In genomic region chr6:26024651-26025046, GRCh38 we compare ENCODE assay signal across 15 cellular contexts.
A peak's percentile ranks its signal among the peaks of the same experiment; 100 is the strongest.
DNase-seq lines count a peak whose midpoint lies in the region; ATAC-seq, FAIRE-seq and TF ChIP-seq lines count a peak whose summit lies in the region.
"Had no signal": no experiment of that assay in that cellular context is flagged by ENCODE, and none has a peak within 500 bp of the region (broad histone marks: within the 10 kb centered on the region; RNA-seq: fewer than 3 reads in every experiment).

No MANE protein-coding gene starts in this region.

- H3K23ac ChIP-seq in H1 (ENCODE audit: insufficient read length): no peak overlapping the region

- peaks cover 0 to 4% of the 10 kb centered on the region in 2 experiments for H4K20me1 ChIP-seq in H1 (replicated peaks in 1 of 2; ENCODE audit: control insufficient read depth in 1 of 2, insufficient read depth in 2 of 2, low read length in 2 of 2)

- TF ChIP-seq EP300 in H1 (IDR thresholded peaks at IDR 0.05; ENCODE audit: borderline replicate concordance in 1 of 2, low read depth in 2 of 2, low read length in 2 of 2): no peak

- H2AK5ac ChIP-seq in H1 (ENCODE audit: low read depth, low read length): no peak overlapping the region

- POLR2A ChIA-PET in activated CD4-positive, alpha-beta T cell treated with anti-CD3 and anti-CD28 coated beads for 36 hours (lab: Charles Lee): interaction anchor here (0.6 to 10.8 kb wide), 4 partner anchors 21 to 1122 kb away, joined by 3 to 571 read pairs (median 4); a partner anchor contains a TSS
- POLR2A ChIA-PET in Panc1 (lab: Charles Lee): interaction anchor here (0.8 to 1.2 kb wide), 2 partner anchors 24 to 169 kb away, joined by 3 to 4 read pairs; no protein-coding TSS in a partner anchor
- POLR2A ChIA-PET in H1 (lab: Charles Lee; ENCODE audit: partially characterized antibody): interaction anchor here (0.7 to 43.5 kb wide), 21 partner anchors 0 to 1870 kb away, joined by 3 to 1982 read pairs (median 56); a partner anchor contains a TSS

- TF ChIP-seq POLR2A in H1 (IDR thresholded peaks at IDR 0.05; ENCODE audit: control extremely low read depth in 1 of 2, low read depth in 2 of 2, low read length in 2 of 2): no peak
- TF ChIP-seq POLR2A in prostate gland (IDR thresholded peaks at IDR 0.05): no peak

- H3K56ac ChIP-seq in H1 (replicated peaks; ENCODE audit: insufficient read length, low read depth, low read length): no peak overlapping the region

- peak overlapping the region; percentile 29 for H4K91ac ChIP-seq in H1 (replicated peaks; ENCODE audit: insufficient read length, low read length)

- H3K14ac ChIP-seq in H1 (ENCODE audit: insufficient read length): no peak overlapping the region

- H3K4me1 ChIP-seq in Panc1 (ENCODE audit: control insufficient read depth, insufficient read depth, low read length) (peaks cover 50% of the 10 kb centered on the region), H1 (replicated peaks in 1 of 4; ENCODE audit: control insufficient read depth in 3 of 4, insufficient read depth in 4 of 4, low read length in 3 of 4) (peaks cover 3 to 21% (median 8%) of the 10 kb centered on the region in 4 experiments; a peak in 5 of 7 replicates), prostate gland (replicated peaks) (no peaks in the 10 kb centered on the region)
- H3K4me1 ChIP-seq: colonic mucosa had no signal

- TF ChIP-seq CTCF in Panc1 (IDR thresholded peaks at IDR 0.05): no peak
- no peak for TF ChIP-seq CTCF in H1 (IDR thresholded peaks at IDR 0.05; ENCODE audit: control extremely low read depth in 1 of 3, insufficient read depth in 1 of 3, low read depth in 1 of 3, low read length in 3 of 3)
- TF ChIP-seq CTCF in prostate gland (IDR thresholded peaks at IDR 0.05): no peak

- H3K27ac ChIP-seq in Panc1 (ENCODE audit: low read length) (peak overlapping the region; percentile 100), H1 (ENCODE audit: low read depth, low read length) (no peak overlapping the region), prostate gland (peak overlapping the region; percentile 88 to 91)

- H2BK15ac ChIP-seq in H1 (ENCODE audit: low read length): no peak overlapping the region

- intact Hi-C loops in activated CD4-positive, alpha-beta T cell treated with anti-CD3 and anti-CD28 coated beads for 36 hours (cut with DNase I, micrococcal nuclease): loop anchor here (5.0 to 10.0 kb wide), 2 partner anchors 1102 to 1810 kb away; a partner anchor contains a TSS
- intact Hi-C loops in Panc1 (cut with micrococcal nuclease; ENCODE audit: unreplicated experiment): no loop called here
- intact Hi-C loops in prostate gland (cut with DNase I): loop anchor here (5.0 kb wide), 1 partner anchor 173 kb away; a partner anchor contains a TSS

- no peak overlapping the region for H2AFZ ChIP-seq in H1 (ENCODE audit: low read length)

- H3K36me3 ChIP-seq in Panc1 (ENCODE audit: control insufficient read depth, insufficient read depth, low read length): no peaks in the 10 kb centered on the region
- H3K36me3 ChIP-seq in H1 (ENCODE audit: control insufficient read depth in 2 of 4, insufficient read depth in 4 of 4, low read length in 3 of 4): no peaks in the 10 kb centered on the region
- no peaks in the 10 kb centered on the region for H3K36me3 ChIP-seq in prostate gland
- H3K36me3 ChIP-seq: colonic mucosa had no signal

- peak overlapping the region; percentile 35 for H3K27ac Mint-ChIP-seq in activated CD4-positive, alpha-beta T cell treated with anti-CD3 and anti-CD28 coated beads for 36 hours

- H2BK12ac ChIP-seq in H1 (ENCODE audit: low read depth, low read length): 0 out of 2 replicates have a peak overlapping the region, but pooled peaks have one; percentile 2

- no peak overlapping the region for H3K9ac ChIP-seq in H1 (replicated peaks in 1 of 4; ENCODE audit: extremely low read depth in 1 of 4, low read depth in 3 of 4, low read length in 3 of 4)

- 86% methylated on average over 3 of the region's 3 CpGs; no CpG with 5 or more reads in 1 of the 2 experiments for WGBS in H1 (ENCODE audit: extremely low coverage in 1 of 2, insufficient coverage in 1 of 2, insufficient read length in 1 of 2, insufficient replicate concordance in 2 of 2, low coverage in 1 of 2, low lambda C conversion rate in 2 of 2, missing lambda C conversion rate in 1 of 2), 2 experiments
- WGBS in prostate gland: 98% methylated on average over 3 of the region's 3 CpGs

- CTCF ChIA-PET in activated CD4-positive, alpha-beta T cell treated with anti-CD3 and anti-CD28 coated beads for 36 hours (lab: Charles Lee): interaction anchor here (0.6 to 2.5 kb wide), 7 partner anchors 14 to 1152 kb away, joined by 3 to 25 read pairs (median 4); a partner anchor contains a TSS
- CTCF ChIA-PET in Panc1 (lab: Charles Lee) (no interaction called here), H1 (lab: Charles Lee; ENCODE audit: partially characterized antibody) (interaction anchor here (0.7 to 3.1 kb wide), 8 partner anchors 8 to 74 kb away, joined by 3 to 13 read pairs (median 4); partner anchors contain the start of gene HFE)

- no peaks in the 10 kb centered on the region for H3K79me2 ChIP-seq in H1 (ENCODE audit: control insufficient read depth in 1 of 2, insufficient read depth in 2 of 2, low read length in 2 of 2)

- H2BK120ac ChIP-seq in H1 (replicated peaks; ENCODE audit: low read depth, low read length): peak overlapping the region; percentile 8

- no peak overlapping the region for H3K4me3 ChIP-seq in Panc1 (ENCODE audit: low read depth in 2 of 2, low read length in 2 of 2)
- H3K4me3 ChIP-seq in H1 (ENCODE audit: extremely low read depth in 1 of 4, insufficient read depth in 2 of 4, low read depth in 3 of 4, low read length in 4 of 4): no peak overlapping the region
- H3K4me3 ChIP-seq in prostate gland: no peak overlapping the region
- H3K4me3 ChIP-seq: colonic mucosa had no signal

- no peaks in the 10 kb centered on the region for H3K27me3 ChIP-seq in Panc1 (ENCODE audit: control insufficient read depth, insufficient read depth, low read length)
- H3K27me3 ChIP-seq in H1 (replicated peaks in 1 of 4; ENCODE audit: control insufficient read depth in 3 of 4, extremely low read depth in 1 of 4, insufficient read depth in 3 of 4, low read length in 3 of 4): no peaks in the 10 kb centered on the region
- H3K27me3 ChIP-seq in prostate gland (replicated peaks; ENCODE audit: insufficient read depth): no peaks in the 10 kb centered on the region
- H3K27me3 ChIP-seq: colonic mucosa had no signal

- no peaks in the 10 kb centered on the region for H3K9me3 ChIP-seq in Panc1 (ENCODE audit: control insufficient read depth, insufficient read depth, low read depth, low read length)
- H3K9me3 ChIP-seq in H1 (ENCODE audit: insufficient read depth in 2 of 2, low read depth in 1 of 2, low read length in 1 of 2): no peaks in the 10 kb centered on the region; a peak in 1 of 4 replicates
- no peaks in the 10 kb centered on the region for H3K9me3 ChIP-seq in prostate gland
- H3K9me3 ChIP-seq: colonic mucosa had no signal

- no peak for FAIRE-seq in H1 (lab: Jason Lieb, UNC)
- FAIRE-seq: G401.6 had no signal

- no peak overlapping the region for H3K18ac ChIP-seq in H1 (ENCODE audit: extremely low read depth, low read length)

- H3K79me1 ChIP-seq in H1 (ENCODE audit: low read depth, low read length): no peaks in the 10 kb centered on the region

- H3K4me3 Mint-ChIP-seq in activated CD4-positive, alpha-beta T cell treated with anti-CD3 and anti-CD28 coated beads for 36 hours: no peak overlapping the region
- H3K4me3 Mint-ChIP-seq: activated T-cell treated with anti-CD3 and anti-CD28 coated beads, Interleukin-2, amount 50 U/mL, for 4 hours had no signal

- DNase-seq in activated CD4-positive, alpha-beta T cell treated with anti-CD3 and anti-CD28 coated beads for 36 hours: no peak
- no peak for DNase-seq in activated CD4-positive, alpha-beta T cell treated with anti-CD3 and anti-CD28 coated beads, Interleukin-2, amount 50 U/mL, for 1 hour
- no peak for DNase-seq in Panc1 (ENCODE audit: low read depth, low spot score)
- DNase-seq in H1 (ENCODE audit: low read depth in 1 of 2, low spot score in 2 of 2): no peak
- no peak for DNase-seq in prostate gland (ENCODE audit: low spot score)
- DNase-seq in globus pallidus (ENCODE audit: low spot score): no peak
- no peak for DNase-seq in SKM-1 treated with dmso at 0.1 percent for 144 hours (lab: John Stamatoyannopoulos, UW; ENCODE audit: unreplicated experiment)
- no peak for DNase-seq in middle frontal gyrus (ENCODE audit: extremely low spot score, low spot score)
- DNase-seq: ACHN; activated T-cell treated with anti-CD3 and anti-CD28 coated beads, Interleukin-2, amount 50 U/mL, for 4 hours; colonic mucosa; NCI-H1092 treated with DMSO at 0.1 percent for 48 hours; stimulated activated CD4-positive, alpha-beta T cell treated with anti-CD3 and anti-CD28 coated beads, Interleukin-1b, Interleukin-23, amount 100 ng/mL, for 48 hours; substantia nigra had no signal

- H3K4me1 Mint-ChIP-seq in activated CD4-positive, alpha-beta T cell treated with anti-CD3 and anti-CD28 coated beads for 36 hours: peaks cover 52% of the 10 kb centered on the region

- no peak overlapping the region for H4K8ac ChIP-seq in H1 (ENCODE audit: extremely low read depth, insufficient read depth, low read length)

- peaks cover 5% of the 10 kb centered on the region for H3K36me3 Mint-ChIP-seq in activated CD4-positive, alpha-beta T cell treated with anti-CD3 and anti-CD28 coated beads for 36 hours (ENCODE audit: low read depth)

- H3K4ac ChIP-seq in H1 (replicated peaks; ENCODE audit: insufficient read length, low read depth, low read length): no peak overlapping the region

- ATAC-seq in activated CD4-positive, alpha-beta T cell treated with anti-CD3 and anti-CD28 coated beads for 36 hours: no peak
- no peak for ATAC-seq in Panc1
- ATAC-seq: activated T-cell treated with anti-CD3 and anti-CD28 coated beads, Interleukin-2, amount 50 U/mL, for 4 hours had no signal

- H4K5ac ChIP-seq in H1 (ENCODE audit: insufficient read length, low read depth, low read length): no peak overlapping the region

- BruUV-seq in Panc1 (replicated peaks; lab: Mats Ljungman, UMichigan): no TSS peak

- peaks cover 1% of the 10 kb centered on the region for H3K9me3 Mint-ChIP-seq in activated CD4-positive, alpha-beta T cell treated with anti-CD3 and anti-CD28 coated beads for 36 hours (ENCODE audit: low read depth)
- H3K9me3 Mint-ChIP-seq: activated T-cell treated with anti-CD3 and anti-CD28 coated beads, Interleukin-2, amount 50 U/mL, for 4 hours had no signal

- peak overlapping the region; percentile 83; the same call in 1 of the 2 replicates for H2BK5ac ChIP-seq in H1 (ENCODE audit: low read depth, low read length)

- peak overlapping the region; percentile 75 for H2BK20ac ChIP-seq in H1 (ENCODE audit: low read length)

- in situ Hi-C loops in Panc1 (cut with HindIII; ENCODE audit: low pct_unique_long_range_greater_than_20kb, low sequenced_read_pairs): no loop called here

- H3K4me2 ChIP-seq in H1 (ENCODE audit: insufficient read depth in 1 of 2, low read depth in 2 of 2, low read length in 2 of 2): no peak overlapping the region; a peak in 1 of 4 replicates

- H3K27me3 Mint-ChIP-seq in activated CD4-positive, alpha-beta T cell treated with anti-CD3 and anti-CD28 coated beads for 36 hours: no peaks in the 10 kb centered on the region

- peaks cover 14% of the 10 kb centered on the region for H3K23me2 ChIP-seq in H1 (ENCODE audit: low read depth, low read length)

- no peak for TF ChIP-seq RAD21 in H1 (IDR thresholded peaks at IDR 0.05 in 1 of 2, conservative IDR thresholded peaks at IDR 0.05 in 1 of 2; ENCODE audit: low read depth in 2 of 2, low read length in 2 of 2)

TF ChIP-seq in H1, 55 proteins besides CTCF, POLR2A, EP300 and RAD21 (continues in another document):
- no peak for TF ChIP-seq NRF1 (IDR thresholded peaks at IDR 0.05; ENCODE audit: low read depth, low read length)
